ENCODE assay signal across 8 cellular contexts in the genomic region with DNA sequence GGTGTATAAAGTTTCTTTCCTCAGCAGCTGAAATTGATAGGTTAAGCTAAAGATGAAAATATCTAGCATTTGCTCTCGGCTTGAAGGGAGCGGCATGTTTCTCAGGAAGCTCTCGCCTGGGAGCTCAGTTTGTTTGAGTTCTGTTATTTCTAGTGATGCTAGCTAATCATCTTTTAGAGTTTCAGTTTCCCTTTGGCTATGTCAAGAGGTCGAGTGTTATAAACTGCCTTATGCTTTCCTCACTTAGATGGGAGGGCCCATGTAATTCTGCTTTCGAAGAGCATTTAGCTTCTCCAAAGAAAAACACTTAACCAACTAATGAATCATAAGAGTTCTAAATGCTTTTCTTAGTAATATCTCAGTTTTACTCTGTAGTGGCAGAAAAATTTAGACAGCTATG.
DNase-seq lines count a peak whose midpoint lies in the region; ATAC-seq and TF ChIP-seq lines count a peak whose summit lies in the region.

No MANE protein-coding gene starts in this region.

- peaks cover 0 to 3% of the 10 kb centered on the region in 2 donors for H3K4me1 Mint-ChIP-seq in stimulated activated naive B cell treated with anti-CD40 and anti-IgM and Interleukin-4, amounts not matched to agents 10 μg/mL and 1 μg/mL and 100 μg/mL, for 72 hours

- H3K27ac Mint-ChIP-seq in stimulated activated naive B cell treated with anti-CD40 and anti-IgM and Interleukin-4, amounts not matched to agents 10 μg/mL and 1 μg/mL and 100 μg/mL, for 72 hours = no peak overlapping the region

- H3K9me3 Mint-ChIP-seq in stimulated activated naive B cell treated with anti-CD40 and anti-IgM and Interleukin-4, amounts not matched to agents 10 μg/mL and 1 μg/mL and 100 μg/mL, for 72 hours = peaks cover 5 to 6% of the 10 kb centered on the region in 2 donors

- H3K4me3 ChIP-seq in fibroblast of pulmonary artery (replicated peaks; ENCODE audit: low read depth, low read length) = no peak overlapping the region

- H3K27me3 Mint-ChIP-seq in stimulated activated naive B cell treated with anti-CD40 and anti-IgM and Interleukin-4, amounts not matched to agents 10 μg/mL and 1 μg/mL and 100 μg/mL, for 72 hours = peaks cover 7 to 8% of the 10 kb centered on the region in 2 donors

- peak overlapping the region; percentile 5 to 10 for H3K4me3 Mint-ChIP-seq in stimulated activated naive B cell treated with anti-CD40 and anti-IgM and Interleukin-4, amounts not matched to agents 10 μg/mL and 1 μg/mL and 100 μg/mL, for 72 hours

- no peak for TF ChIP-seq CTCF in fibroblast of pulmonary artery (IDR thresholded peaks at IDR 0.05; ENCODE audit: low read length, missing control alignments)

- DNase-seq in activated CD4-positive, alpha-beta T cell treated with anti-CD3 and anti-CD28 coated beads for 24 hours (ENCODE audit: low read depth in 2 of 2) = peak; percentile 9 to 11
- no peak for DNase-seq in activated CD4-positive, alpha-beta T cell treated with anti-CD3 and anti-CD28 coated beads, Interleukin-2, amount 50 U/mL, for 1 hour
- DNase-seq in OCI-M1 (lab: John Stamatoyannopoulos, UW) (peak; percentile 57), fibroblast of pulmonary artery (ENCODE audit: low read depth) (peak; percentile 37), DMS 273 (lab: John Stamatoyannopoulos, UW; ENCODE audit: unreplicated experiment) (no peak), GDM1 (lab: John Stamatoyannopoulos, UW) (no peak)
- DNase-seq in stimulated activated naive B cell treated with anti-CD40 and anti-IgM and Interleukin-4, amounts not matched to agents 10 μg/mL and 1 μg/mL and 100 μg/mL, for 72 hours = no peak

- H3K36me3 Mint-ChIP-seq in stimulated activated naive B cell treated with anti-CD40 and anti-IgM and Interleukin-4, amounts not matched to agents 10 μg/mL and 1 μg/mL and 100 μg/mL, for 72 hours = no peaks in the 10 kb centered on the region

- ATAC-seq in HG02642 (IDR thresholded peaks at IDR 0.05; ENCODE audit: poor library complexity, unreplicated experiment) = peak; percentile 96
- ATAC-seq in stimulated activated naive B cell treated with anti-CD40 and anti-IgM and Interleukin-4, amounts not matched to agents 10 μg/mL and 1 μg/mL and 100 μg/mL, for 72 hours (replicated peaks) = peak; percentile 76 to 82

Comparison
In these comparisons a context has a peak if more than half of its experiments do, and no peak if none do; other contexts are left out.
1. DNase-seq: peak in activated CD4-positive, alpha-beta T cell treated with anti-CD3 and anti-CD28 coated beads for 24 hours (2 of 2), OCI-M1 (single experiment) and fibroblast of pulmonary artery (single experiment); none in activated CD4-positive, alpha-beta T cell treated with anti-CD3 and anti-CD28 coated beads, Interleukin-2, amount 50 U/mL, for 1 hour (single experiment), stimulated activated naive B cell treated with anti-CD40 and anti-IgM and Interleukin-4, amounts not matched to agents 10 μg/mL and 1 μg/mL and 100 μg/mL, for 72 hours (single experiment), DMS 273 (single experiment) and GDM1 (single experiment).